9 cellular contexts compared by ENCODE assay signal in the genomic region with DNA sequence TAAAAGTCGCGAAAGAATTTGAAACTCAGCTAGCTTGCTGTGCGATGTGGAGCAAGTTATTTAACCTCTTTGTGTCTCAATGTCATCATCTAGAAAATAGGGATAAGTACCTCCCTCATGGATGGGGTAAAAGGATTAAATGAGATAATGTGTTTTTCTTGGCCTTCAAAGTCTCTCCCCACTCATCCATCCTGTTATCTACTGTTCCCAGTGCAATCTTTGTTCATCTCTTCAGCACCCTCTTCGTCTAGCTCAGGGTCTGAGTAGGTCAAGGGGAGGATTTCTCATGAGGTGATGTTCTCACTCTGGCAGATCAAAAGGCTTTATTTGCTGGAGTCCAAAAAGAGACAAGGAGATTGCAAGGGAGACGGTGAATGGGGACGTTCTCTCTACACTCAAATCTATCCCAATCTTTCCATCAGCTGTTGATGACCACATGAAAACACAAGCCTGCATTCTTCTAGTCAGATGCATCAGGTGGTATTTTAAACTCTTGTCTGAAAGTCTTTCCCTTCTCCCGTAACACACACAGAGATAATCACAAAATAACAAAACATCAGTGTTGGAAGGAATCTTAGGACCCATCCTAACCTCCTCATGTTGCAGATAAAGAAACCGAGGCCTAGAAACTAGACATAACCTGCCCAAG. TPM values are rescaled to one million over a fixed set of nuclear protein-coding genes. Genes with fewer than 3 reads are reported as not detected.
DNase-seq lines count a peak whose midpoint lies in the region; ATAC-seq and TF ChIP-seq lines count a peak whose summit lies in the region.
"Had no signal": no experiment of that assay in that cellular context is flagged by ENCODE, and none has a peak within 500 bp of the region (broad histone marks: within the 10 kb centered on the region; RNA-seq: fewer than 3 reads in every experiment).

No MANE protein-coding gene starts in this region.

- no peak for TF ChIP-seq POLR2A in erythroblast (IDR thresholded peaks at IDR 0.05; ENCODE audit: low read length)
- no peak for TF ChIP-seq POLR2A in ovary (IDR thresholded peaks at IDR 0.05)

- H3K4me3 Mint-ChIP-seq in Calu3 (ENCODE audit: low read depth, unreplicated experiment), result peak overlapping the region; percentile 94

- peak overlapping the region; percentile 81 for H3K27ac Mint-ChIP-seq in Calu3 (ENCODE audit: unreplicated experiment)

- H3K4me3 ChIP-seq in Panc1 (ENCODE audit: low read depth in 2 of 2, low read length in 2 of 2) (peak overlapping the region; percentile 98 to 99), ovary (peak overlapping the region; percentile 90)

- CTCF ChIA-PET in Calu3 (lab: Charles Lee), result interaction anchor here (0.5 kb wide), 1 partner anchor 31 kb away, joined by 5 read pairs; no protein-coding TSS in a partner anchor
- CTCF ChIA-PET in Panc1 (lab: Charles Lee), result no interaction called here

- peaks cover 22% of the 10 kb centered on the region for H3K36me3 Mint-ChIP-seq in Calu3 (ENCODE audit: insufficient read depth, unreplicated experiment)

- BruUV-seq in Calu3 (replicated peaks; lab: Mats Ljungman, UMichigan), result TSS peak; percentile 60
- BruUV-seq in Panc1 (replicated peaks; lab: Mats Ljungman, UMichigan), result TSS peak; percentile 71

- in situ Hi-C loops in Panc1 (cut with HindIII; ENCODE audit: low pct_unique_long_range_greater_than_20kb, low sequenced_read_pairs), result no loop called here

- H3K9me3 ChIP-seq in Panc1 (ENCODE audit: control insufficient read depth, insufficient read depth, low read depth, low read length) (no peaks in the 10 kb centered on the region), ovary (no peaks in the 10 kb centered on the region)

- no peaks in the 10 kb centered on the region for H3K27me3 Mint-ChIP-seq in Calu3 (ENCODE audit: unreplicated experiment)

- H3K4me1 ChIP-seq in Panc1 (ENCODE audit: control insufficient read depth, insufficient read depth, low read length), result peaks cover 17% of the 10 kb centered on the region
- peaks cover 18% of the 10 kb centered on the region for H3K4me1 ChIP-seq in ovary (ENCODE audit: insufficient read depth)

- TF ChIP-seq CTCF in Calu3 (IDR thresholded peaks at IDR 0.05; ENCODE audit: unreplicated experiment), result no peak
- no peak for TF ChIP-seq CTCF in Panc1 (IDR thresholded peaks at IDR 0.05)
- TF ChIP-seq CTCF in ovary (IDR thresholded peaks at IDR 0.05), result no peak
- no peak for TF ChIP-seq CTCF in GM20000 (IDR thresholded peaks at IDR 0.05; ENCODE audit: extremely low read depth, missing control alignments)

- H3K36me3 ChIP-seq in Panc1 (ENCODE audit: control insufficient read depth, insufficient read depth, low read length) (peaks cover 4% of the 10 kb centered on the region; the same call in 1 of the 2 replicates), ovary (no peaks in the 10 kb centered on the region)

- intact Hi-C loops in Calu3 (cut with micrococcal nuclease; ENCODE audit: unreplicated experiment), result no loop called here
- intact Hi-C loops in Panc1 (cut with micrococcal nuclease; ENCODE audit: unreplicated experiment), result no loop called here
- intact Hi-C loops in ovary (cut with DNase I), result loop anchor here in 2 of 4 donors (5.0 to 10.0 kb wide), 2 partner anchors 119 to 533 kb away; no protein-coding TSS in a partner anchor

- ATAC-seq in Panc1, result no peak

- POLR2A ChIA-PET in Panc1 (lab: Charles Lee), result no interaction called here

- DNase-seq in Calu3 (no peak), Panc1 (ENCODE audit: low read depth, low spot score) (no peak), erythroblast (lab: John Stamatoyannopoulos, UW) (peak; percentile 20 to 21), ovary (no peak), NCI-H2171 treated with DMSO at 0.1 percent for 48 hours (lab: John Stamatoyannopoulos, UW) (no peak), GM20000 (ENCODE audit: low spot score) (no peak), NCI-H128 (lab: John Stamatoyannopoulos, UW; ENCODE audit: unreplicated experiment) (no peak), HUDEP-2 (lab: John Stamatoyannopoulos, UW; ENCODE audit: unreplicated experiment in 76 of 76) (no peak)
- DNase-seq: NCI-H2171 had no signal

- H3K9me3 Mint-ChIP-seq in Calu3 (ENCODE audit: low read depth, unreplicated experiment), result no peaks in the 10 kb centered on the region

- H3K27ac ChIP-seq in Panc1 (ENCODE audit: low read length), result peak overlapping the region; percentile 93
- no peak overlapping the region for H3K27ac ChIP-seq in ovary

- H3K27me3 ChIP-seq in Panc1 (ENCODE audit: control insufficient read depth, insufficient read depth, low read length) (no peaks in the 10 kb centered on the region), ovary (no peaks in the 10 kb centered on the region)

- no peak for TF ChIP-seq EP300 in ovary (IDR thresholded peaks at IDR 0.05)

- WGBS in ovary, 3 donors, result 37 to 50% (median 40%) methylated on average over 8 of the region's 8 CpGs

- H3K4me1 Mint-ChIP-seq in Calu3 (ENCODE audit: low read depth, unreplicated experiment), result peaks cover 38% of the 10 kb centered on the region

RNA-seq across cellular contexts. Expression of a gene that starts 1.3 kb away (rescaled TPM):
- total RNA-seq in Calu3 (2022) (47.3 and 49.9 TPM in 2 replicates), Panc1 (2021; ENCODE audit: unreplicated experiment) (28.2 TPM), ovary (10 to 100 TPM; 20.7 to 34.2 (median 29.3) TPM)
- polyA plus RNA-seq in Panc1 (2012; ENCODE audit: insufficient read length), result 30.7 TPM
- polyA plus RNA-seq in ovary, result 10 to 100 TPM; 18.0 to 34.8 TPM

RNA-seq across cellular contexts. Expression of a gene that starts 12.5 kb away (rescaled TPM):
- 31.8 and 33.4 TPM in 2 replicates for total RNA-seq in Calu3 (2022)
- 24.7 TPM for total RNA-seq in Panc1 (2021; ENCODE audit: unreplicated experiment)
- polyA plus RNA-seq in Panc1 (2012; ENCODE audit: insufficient read length), result 15.0 TPM
- total RNA-seq in ovary, result 10 to 100 TPM in 5 of 7 donors, 1 to 10 TPM in 2; 8.6 to 15.2 (median 10.4) TPM
- polyA plus RNA-seq in ovary, result 1 to 10 TPM; 4.2 to 4.8 TPM

Comparison
In these comparisons a context has a peak if more than half of its experiments do, and no peak if none do; other contexts are left out.
1. DNase-seq: peak in erythroblast (2 of 2); none in Calu3 (single experiment), Panc1 (single experiment), ovary (0 of 5), NCI-H2171 treated with DMSO at 0.1 percent for 48 hours (single experiment), GM20000 (single experiment), NCI-H128 (single experiment) and HUDEP-2 (0 of 76).